Comparison of ENCODE assay signal across 9 cellular contexts in the genomic region with DNA sequence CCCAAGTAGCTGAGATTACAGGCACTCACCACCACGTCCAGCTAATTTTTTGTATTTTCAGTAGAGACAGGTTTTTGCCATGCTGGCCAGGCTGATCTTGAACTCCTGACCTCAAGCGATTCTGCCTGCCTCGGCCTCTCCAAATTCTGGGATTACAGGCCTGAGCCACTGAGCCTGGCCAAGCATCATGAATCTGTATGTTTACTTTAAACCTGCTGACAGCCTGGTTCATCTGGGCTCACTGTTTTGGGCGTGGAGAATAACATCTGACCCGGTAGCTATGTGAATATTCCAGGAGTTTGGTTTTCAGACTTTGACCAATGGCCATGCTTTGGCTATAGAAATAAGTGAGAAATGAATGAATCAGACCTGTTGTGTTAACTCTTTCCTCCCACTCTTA. TPM values are rescaled to one million over a fixed set of nuclear protein-coding genes. Genes with fewer than 3 reads are reported as not detected.
"Had no signal": no experiment of that assay in that cellular context is flagged by ENCODE, and none has a peak within 500 bp of the region (broad histone marks: within the 10 kb centered on the region; RNA-seq: fewer than 3 reads in every experiment).

No MANE protein-coding gene starts in this region.

RNA-seq across cellular contexts. Expression of a gene that starts 26.3 kb away (rescaled TPM):
- total RNA-seq: M059J, NCI-H460, OCI-LY7, PC-9, Right ventricle myocardium inferior, RPMI7951, SJCRH30, SK-MEL-5, T-cell had no signal

RNA-seq across cellular contexts. Expression of a gene that starts 41.8 kb away (rescaled TPM):
- total RNA-seq: OCI-LY7, Right ventricle myocardium inferior, RPMI7951, SJCRH30, SK-MEL-5 had no signal
